36 cellular contexts compared by ENCODE assay signal in the genomic region with DNA sequence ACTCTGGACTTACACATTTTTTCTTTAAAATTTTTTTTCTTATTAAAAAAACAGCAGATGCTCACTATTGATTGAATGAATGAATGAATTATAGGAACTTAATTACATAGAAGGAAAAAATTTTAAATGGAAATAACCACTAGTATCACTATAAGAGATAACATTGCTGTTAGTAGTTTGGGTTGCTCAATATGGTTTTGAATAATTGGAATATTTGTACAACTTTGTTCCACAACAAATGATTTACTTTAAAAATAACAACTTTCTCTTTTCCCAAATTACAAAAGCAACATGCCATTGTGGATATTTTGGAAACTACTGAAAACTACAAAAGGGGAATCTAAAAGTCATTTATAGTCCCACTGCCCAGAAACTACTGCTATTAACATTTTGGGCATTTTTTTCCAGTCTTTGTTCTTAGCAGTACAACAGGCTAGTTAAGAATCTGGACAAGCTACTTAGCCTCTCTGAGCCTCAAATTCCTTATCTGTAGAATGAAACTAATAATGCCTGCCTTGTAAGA.
"Had no signal": no experiment of that assay in that cellular context is flagged by ENCODE, and none has a peak within 500 bp of the region (broad histone marks: within the 10 kb centered on the region; RNA-seq: fewer than 3 reads in every experiment).

No MANE protein-coding gene starts in this region.

- H3K27ac Mint-ChIP-seq: activated CD4-positive, alpha-beta memory T cell treated with anti-CD3 and anti-CD28 coated beads, Interleukin-2, amount 10 ng/mL, durations not matched to agents 7 days and 5 days; activated CD8-positive, alpha-beta memory T cell treated with anti-CD3 and anti-CD28 coated beads, Interleukin-2, amount 10 ng/mL, durations not matched to agents 7 days and 5 days; activated naive CD4-positive, alpha-beta T cell treated with anti-CD3 and anti-CD28 coated beads, Interleukin-2, amount 50 U/mL, for 24 hours; activated naive CD8-positive, alpha-beta T cell treated with anti-CD3 and anti-CD28 coated beads, Interleukin-2, amount 10 ng/mL, durations not matched to agents 7 days and 5 days had no signal

- H2AFZ ChIP-seq: PC-9 had no signal

- H3K4me3 Mint-ChIP-seq: activated CD4-positive, alpha-beta memory T cell treated with anti-CD3 and anti-CD28 coated beads, Interleukin-2, amount 10 ng/mL, durations not matched to agents 7 days and 5 days; activated CD8-positive, alpha-beta memory T cell treated with anti-CD3 and anti-CD28 coated beads, Interleukin-2, amount 10 ng/mL, durations not matched to agents 7 days and 5 days; activated naive CD4-positive, alpha-beta T cell treated with anti-CD3 and anti-CD28 coated beads, Interleukin-2, amount 50 U/mL, for 24 hours; activated naive CD8-positive, alpha-beta T cell treated with anti-CD3 and anti-CD28 coated beads, Interleukin-2, amount 10 ng/mL, durations not matched to agents 7 days and 5 days had no signal

- DNase-seq: activated CD4-positive, alpha-beta memory T cell treated with anti-CD3 and anti-CD28 coated beads, Interleukin-2, amount 10 ng/mL, durations not matched to agents 7 days and 5 days; activated CD4-positive, alpha-beta T cell treated with anti-CD3 and anti-CD28 coated beads for 1 hour; activated CD4-positive, alpha-beta T cell treated with anti-CD3 and anti-CD28 coated beads for 48 hours; activated CD4-positive, CD25-positive, alpha-beta regulatory T cell; activated CD8-positive, alpha-beta memory T cell treated with anti-CD3 and anti-CD28 coated beads for 24 hours; activated CD8-positive, alpha-beta memory T cell treated with anti-CD3 and anti-CD28 coated beads, Interleukin-2, amount 10 ng/mL, durations not matched to agents 7 days and 5 days; activated CD8-positive, alpha-beta memory T cell treated with anti-CD3 and anti-CD28 coated beads, Interleukin-2, amount 50 U/mL, for 48 hours; activated gamma-delta T cell; activated naive CD4-positive, alpha-beta T cell treated with Interleukin-2 at 50 U/mL for 16 hours; activated naive CD8-positive, alpha-beta T cell treated with anti-CD3 and anti-CD28 coated beads, Interleukin-2, amount 10 ng/mL, durations not matched to agents 7 days and 5 days; activated T-cell treated with anti-CD3 and anti-CD28 coated beads, Interleukin-2, amount 50 U/mL, for 48 hours; amniotic stem cell; aorta; brain microvascular endothelial cell; central memory CD4-positive, alpha-beta T cell; MM.1S; MV-4-11; NCI-H1092; NCI-H1436 treated with DMSO at 0.1 percent for 48 hours; NCI-H187; NCI-H2029 treated with DMSO at 0.1 percent for 48 hours; NCI-H2107; NCI-H2171; NCI-H510A; NCI-H526; NCI-H748 treated with DMSO at 0.1 percent for 48 hours; NK-92 treated with Interleukin-12 subunit alpha and Interleukin-12 subunit beta, amount 100 ng/mL, for 24 hours; PC-9; Right ventricle myocardium superior; SW 1271; T-helper 1 cell; T-helper 2 cell; T1000; WERI-Rb-1 had no signal

- H3K4me2 ChIP-seq: KMS-11, PC-9 had no signal

- H3K4me1 Mint-ChIP-seq: activated CD4-positive, alpha-beta memory T cell treated with anti-CD3 and anti-CD28 coated beads, Interleukin-2, amount 10 ng/mL, durations not matched to agents 7 days and 5 days; activated CD8-positive, alpha-beta memory T cell treated with anti-CD3 and anti-CD28 coated beads, Interleukin-2, amount 10 ng/mL, durations not matched to agents 7 days and 5 days; activated naive CD8-positive, alpha-beta T cell treated with anti-CD3 and anti-CD28 coated beads, Interleukin-2, amount 10 ng/mL, durations not matched to agents 7 days and 5 days had no signal

- H3K9me3 Mint-ChIP-seq: activated CD4-positive, alpha-beta memory T cell treated with anti-CD3 and anti-CD28 coated beads, Interleukin-2, amount 10 ng/mL, durations not matched to agents 7 days and 5 days; activated naive CD4-positive, alpha-beta T cell treated with anti-CD3 and anti-CD28 coated beads, Interleukin-2, amount 50 U/mL, for 24 hours; activated naive CD8-positive, alpha-beta T cell treated with anti-CD3 and anti-CD28 coated beads, Interleukin-2, amount 10 ng/mL, durations not matched to agents 7 days and 5 days had no signal

- H3K27ac ChIP-seq: brain microvascular endothelial cell, KMS-11, PC-9, WERI-Rb-1 had no signal

- H3K36me3 Mint-ChIP-seq: activated CD8-positive, alpha-beta memory T cell treated with anti-CD3 and anti-CD28 coated beads, Interleukin-2, amount 10 ng/mL, durations not matched to agents 7 days and 5 days had no signal

- H3K9ac ChIP-seq: KMS-11 had no signal

- H3K27me3 Mint-ChIP-seq: activated CD4-positive, alpha-beta memory T cell treated with anti-CD3 and anti-CD28 coated beads, Interleukin-2, amount 10 ng/mL, durations not matched to agents 7 days and 5 days; activated CD8-positive, alpha-beta memory T cell treated with anti-CD3 and anti-CD28 coated beads, Interleukin-2, amount 10 ng/mL, durations not matched to agents 7 days and 5 days; activated naive CD4-positive, alpha-beta T cell treated with anti-CD3 and anti-CD28 coated beads, Interleukin-2, amount 50 U/mL, for 24 hours; activated naive CD8-positive, alpha-beta T cell treated with anti-CD3 and anti-CD28 coated beads, Interleukin-2, amount 10 ng/mL, durations not matched to agents 7 days and 5 days had no signal

- H3K4me3 ChIP-seq: PC-9 had no signal

- H3K36me3 ChIP-seq: brain microvascular endothelial cell, WERI-Rb-1 had no signal

- ATAC-seq: activated CD8-positive, alpha-beta memory T cell treated with anti-CD3 and anti-CD28 coated beads, Interleukin-2, amount 10 ng/mL, durations not matched to agents 7 days and 5 days had no signal

- H3K27me3 ChIP-seq: brain microvascular endothelial cell had no signal
